24 cellular contexts compared by ENCODE assay signal in the genomic region with DNA sequence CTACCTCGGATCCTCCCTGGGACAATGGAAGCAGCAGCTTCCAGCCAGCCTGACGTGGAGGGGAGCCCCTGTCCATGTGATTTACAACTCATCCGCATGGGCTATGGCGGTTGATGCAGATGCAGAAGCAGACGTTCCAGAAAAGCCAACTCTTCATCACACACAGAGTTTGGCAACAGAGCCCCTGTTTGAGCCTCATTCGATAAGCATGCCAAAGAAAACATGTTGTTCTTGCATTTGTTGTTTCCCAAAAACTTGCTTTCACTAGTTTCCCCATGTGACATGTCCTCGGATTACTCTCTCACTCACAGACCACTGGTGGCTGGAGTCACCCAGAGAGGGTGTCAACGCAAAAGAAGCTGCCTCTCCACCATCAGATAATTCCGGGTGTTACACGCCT. TPM values are rescaled to one million over a fixed set of nuclear protein-coding genes. Genes with fewer than 3 reads are reported as not detected.
A peak's percentile ranks its signal among the peaks of the same experiment; 100 is the strongest.
DNase-seq lines count a peak whose midpoint lies in the region; ATAC-seq, FAIRE-seq and TF ChIP-seq lines count a peak whose summit lies in the region.
"Had no signal": no experiment of that assay in that cellular context is flagged by ENCODE, and none has a peak within 500 bp of the region (broad histone marks: within the 10 kb centered on the region; RNA-seq: fewer than 3 reads in every experiment).

No MANE protein-coding gene starts in this region.

- intact Hi-C loops in lower leg skin (cut with DNase I; ENCODE audit: low total_unique reads): no loop called here

- peak; percentile 60 for FAIRE-seq in GM12892 (lab: Jason Lieb, UNC)
- FAIRE-seq: endothelial cell of umbilical vein had no signal

- no peak for ATAC-seq in GM18861 (IDR thresholded peaks at IDR 0.05; ENCODE audit: unreplicated experiment)
- ATAC-seq: left colon had no signal

- TF ChIP-seq POLR2A in GM12892 (IDR thresholded peaks at IDR 0.05; ENCODE audit: low read depth, low read length) (no peak), lower leg skin (IDR thresholded peaks at IDR 0.05) (no peak)

- H3K4me1 ChIP-seq in subcutaneous abdominal adipose tissue (ENCODE audit: control insufficient read depth in 5 of 5, insufficient read depth in 5 of 5, low read length in 5 of 5): peaks cover 10 to 36% (median 26%) of the 10 kb centered on the region in 5 donors

- H3K4me3 ChIP-seq in fibroblast of mammary gland (ENCODE audit: control insufficient read depth, low read depth, low read length): no peak overlapping the region
- H3K4me3 ChIP-seq in lower leg skin (ENCODE audit: low read depth, poor library complexity, severe bottlenecking): no peak overlapping the region
- H3K4me3 ChIP-seq in subcutaneous abdominal adipose tissue (ENCODE audit: low read depth in 1 of 5, low read length in 5 of 5): no peak overlapping the region

- H3K9me3 ChIP-seq in subcutaneous abdominal adipose tissue (ENCODE audit: control insufficient read depth in 5 of 5, low read length in 5 of 5): no peaks in the 10 kb centered on the region

- no peak for TF ChIP-seq CTCF in fibroblast of mammary gland (conservative IDR thresholded peaks at IDR 0.05; ENCODE audit: control insufficient read depth, insufficient read depth, low read depth, low read length)
- TF ChIP-seq CTCF in lower leg skin (IDR thresholded peaks at IDR 0.05): no peak

- H3K9ac ChIP-seq in subcutaneous abdominal adipose tissue (ENCODE audit: low read length in 5 of 5): no peak overlapping the region

- H3K27ac ChIP-seq in subcutaneous abdominal adipose tissue (ENCODE audit: low read depth, low read length): peak overlapping the region; percentile 63
- H3K27ac ChIP-seq: VCaP had no signal

- no peaks in the 10 kb centered on the region for H3K27me3 ChIP-seq in subcutaneous abdominal adipose tissue (ENCODE audit: control insufficient read depth in 5 of 5, insufficient read depth in 4 of 5, low read length in 5 of 5)

- 57 to 58% methylated on average over 10 of the region's 10 CpGs for WGBS in lower leg skin, 2 donors

- DNase-seq in GM12892 (ENCODE audit: insufficient read length) (no peak), fibroblast of mammary gland (ENCODE audit: low read depth) (peak; percentile 89), lower leg skin (ENCODE audit: low spot score in 2 of 2) (peak; percentile 84 to 93), NCI-H526 treated with DMSO at 0.1 percent for 48 hours (lab: John Stamatoyannopoulos, UW) (no peak), DMS153 treated with DMSO at 0.1 percent for 48 hours (lab: John Stamatoyannopoulos, UW; ENCODE audit: unreplicated experiment) (no peak)
- DNase-seq in activated CD8-positive, alpha-beta memory T cell treated with anti-CD3 and anti-CD28 coated beads, Interleukin-2, amount 50 U/mL, for 48 hours: no peak
- DNase-seq: ACHN; activated CD4-positive, alpha-beta memory T cell treated with anti-CD3 and anti-CD28 coated beads for 36 hours; activated naive CD4-positive, alpha-beta T cell treated with anti-CD3 and anti-CD28 coated beads for 36 hours; activated T-cell treated with anti-CD3 and anti-CD28 coated beads, Interleukin-2, amount 50 U/mL, for 1 hour; DMS153; GF-D8; HCEC 1CT; IMR-90; left colon; NCI-H1436 treated with DMSO at 0.1 percent for 48 hours; NCI-H69; SIG-M5; stimulated activated naive CD4-positive, alpha-beta T cell treated with Interleukin-2 at 50 U/mL for 16 hours had no signal

- peaks cover 0 to 26% (median 8%) of the 10 kb centered on the region in 5 donors for H3K36me3 ChIP-seq in subcutaneous abdominal adipose tissue (ENCODE audit: control insufficient read depth in 5 of 5, insufficient read depth in 5 of 5, low read length in 5 of 5)

RNA-seq across cellular contexts. Expression of a gene that starts 16.4 kb away (rescaled TPM):
- 5.0 TPM for polyA plus RNA-seq in GM12892 (2012; ENCODE audit: missing spikeins)
- total RNA-seq in lower leg skin: 10 to 100 TPM; 31.6 to 40.9 (median 35.9) TPM
- total RNA-seq: M059J had no signal
- polyA plus RNA-seq: endothelial cell of umbilical vein had no signal

Comparison
In these comparisons a context has a peak if more than half of its experiments do, and no peak if none do; other contexts are left out.
1. DNase-seq: peak in fibroblast of mammary gland (single experiment) and lower leg skin (2 of 2); none in GM12892 (single experiment), NCI-H526 treated with DMSO at 0.1 percent for 48 hours (single experiment), DMS153 treated with DMSO at 0.1 percent for 48 hours (single experiment) and activated CD8-positive, alpha-beta memory T cell treated with anti-CD3 and anti-CD28 coated beads, Interleukin-2, amount 50 U/mL, for 48 hours (single experiment).